In genomic region chr17:5943991-5944390, GRCh38 we compare ENCODE assay signal across 19 cellular contexts.
"Had no signal": no experiment of that assay in that cellular context is flagged by ENCODE, and none has a peak within 500 bp of the region (broad histone marks: within the 10 kb centered on the region; RNA-seq: fewer than 3 reads in every experiment).

No MANE protein-coding gene starts in this region.

- H3K27me3 ChIP-seq: adrenal gland, Peyer's patch had no signal

- DNase-seq: activated CD4-positive, alpha-beta T cell treated with anti-CD3 and anti-CD28 coated beads for 4 hours; activated CD8-positive, alpha-beta memory T cell treated with anti-CD3 and anti-CD28 coated beads, Interleukin-2, amount 50 U/mL, for 4 hours; activated CD8-positive, alpha-beta T cell treated with anti-CD3 and anti-CD28 coated beads for 36 hours; activated naive CD4-positive, alpha-beta T cell treated with anti-CD3 and anti-CD28 coated beads, Interleukin-2, amount 50 U/mL, for 16 hours; activated naive CD8-positive, alpha-beta T cell treated with anti-CD3 and anti-CD28 coated beads, Interleukin-2, amount 10 ng/mL, durations not matched to agents 7 days and 5 days; adrenal gland; anterior cingulate cortex; cerebellar nuclear complex; Kasumi-1; KBM-7; NCI-H1048; NCI-H1417 treated with DMSO at 0.1 percent for 48 hours; NCI-H1930; NCI-H2171; NCI-H510A treated with DMSO at 0.1 percent for 48 hours; NK-92 treated with Interleukin-12 subunit alpha and Interleukin-12 subunit beta, amount 100 ng/mL, for 24 hours; Peyer's patch; SHP77 treated with DMSO at 0.1 percent for 48 hours had no signal

- H3K36me3 ChIP-seq: adrenal gland, Peyer's patch had no signal

- H3K4me1 ChIP-seq: adrenal gland, Peyer's patch had no signal

- H3K9me3 ChIP-seq: adrenal gland, Peyer's patch had no signal

- H3K27ac ChIP-seq: adrenal gland, Peyer's patch had no signal

- H3K4me3 ChIP-seq: adrenal gland, Peyer's patch had no signal

- ATAC-seq: activated CD4-positive, CD25-positive, alpha-beta regulatory T cell treated with anti-CD3 and anti-CD28 coated beads, Interleukin-2, amount 50 U/mL, for 24 hours; activated CD8-positive, alpha-beta T cell treated with anti-CD3 and anti-CD28 coated beads for 36 hours had no signal
